In the genomic region with DNA sequence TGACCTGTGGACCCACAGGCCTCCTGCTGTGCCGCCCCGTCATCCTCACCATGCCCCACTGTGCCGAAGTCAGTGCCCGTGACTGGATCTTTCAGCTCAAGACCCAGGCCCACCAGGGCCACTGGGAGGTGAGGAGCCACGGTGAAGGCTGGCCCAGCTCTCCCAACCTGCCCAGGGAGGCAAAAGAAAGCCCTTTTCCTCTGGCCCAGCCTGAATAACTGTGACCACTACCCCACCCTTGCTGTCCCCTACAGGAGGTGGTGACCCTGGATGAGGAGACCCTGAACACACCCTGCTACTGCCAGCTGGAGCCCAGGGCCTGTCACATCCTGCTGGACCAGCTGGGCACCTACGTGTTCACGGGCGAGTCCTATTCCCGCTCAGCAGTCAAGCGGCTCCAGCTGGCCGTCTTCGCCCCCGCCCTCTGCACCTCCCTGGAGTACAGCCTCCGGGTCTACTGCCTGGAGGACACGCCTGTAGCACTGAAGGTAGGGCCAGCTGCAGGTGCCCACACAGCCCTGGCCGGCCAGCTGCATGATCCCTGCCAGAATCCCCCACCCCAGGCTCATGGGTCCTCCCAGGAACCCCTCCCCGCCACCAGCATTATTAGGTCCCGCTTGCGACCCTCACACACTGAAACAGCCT, we compare ENCODE assay signal across 22 cellular contexts. TPM values are rescaled to one million over a fixed set of nuclear protein-coding genes. Genes with fewer than 3 reads are reported as not detected.
DNase-seq lines count a peak whose midpoint lies in the region; ATAC-seq and TF ChIP-seq lines count a peak whose summit lies in the region.
"Had no signal": no experiment of that assay in that cellular context is flagged by ENCODE, and none has a peak within 500 bp of the region (broad histone marks: within the 10 kb centered on the region; RNA-seq: fewer than 3 reads in every experiment).

No MANE protein-coding gene starts in this region.

- no peak for ATAC-seq in right cardiac atrium
- no peak for ATAC-seq in heart right ventricle
- ATAC-seq in HG02884 (IDR thresholded peaks at IDR 0.05; ENCODE audit: unreplicated experiment), result no peak
- ATAC-seq: natural killer cell, WTC11 had no signal

- TF ChIP-seq CTCF in heart right ventricle (IDR thresholded peaks at IDR 0.05), result no peak
- TF ChIP-seq CTCF in nephron (IDR thresholded peaks at IDR 0.05; ENCODE audit: unreplicated experiment in 3 of 3), result no peak
- TF ChIP-seq CTCF in progenitor cell of endocrine pancreas (IDR thresholded peaks at IDR 0.05; ENCODE audit: unreplicated experiment), result no peak

- H3K27me3 Mint-ChIP-seq in nephron (ENCODE audit: low read depth) (peaks cover 3% of the 10 kb centered on the region), progenitor cell of endocrine pancreas (no peaks in the 10 kb centered on the region)
- H3K27me3 Mint-ChIP-seq: CD4-positive, alpha-beta T cell had no signal

- H3K4me3 ChIP-seq in right cardiac atrium (ENCODE audit: low read length), result no peak overlapping the region
- H3K4me3 ChIP-seq in heart right ventricle, result no peak overlapping the region
- no peak overlapping the region for H3K4me3 ChIP-seq in esophagus (ENCODE audit: low read depth in 1 of 2, low read length in 2 of 2)
- H3K4me3 ChIP-seq: SJSA1, smooth muscle cell had no signal

- no peak overlapping the region for H3K27ac ChIP-seq in right cardiac atrium (ENCODE audit: low read length)
- H3K27ac ChIP-seq in heart right ventricle, result no peak overlapping the region
- H3K27ac ChIP-seq in esophagus (ENCODE audit: low read depth in 2 of 2, low read length in 1 of 2), result peak overlapping the region; percentile 72 to 91
- H3K27ac ChIP-seq: SJSA1 had no signal

- 92% methylated on average over 19 of the region's 19 CpGs for WGBS in right cardiac atrium
- 96% methylated on average over 19 of the region's 19 CpGs for WGBS in heart right ventricle, 2 donors
- 66 to 80% methylated on average over 19 of the region's 19 CpGs for WGBS in esophagus, 2 donors

- H3K9me3 Mint-ChIP-seq in nephron, result no peaks in the 10 kb centered on the region
- H3K9me3 Mint-ChIP-seq in progenitor cell of endocrine pancreas (ENCODE audit: low read depth), result no peaks in the 10 kb centered on the region
- H3K9me3 Mint-ChIP-seq: activated CD4-positive, alpha-beta memory T cell treated with anti-CD3 and anti-CD28 coated beads for 36 hours; CD4-positive, alpha-beta T cell; HFFc6; immature natural killer cell; natural killer cell; WTC11 had no signal

- H3K4me3 Mint-ChIP-seq in nephron, result no peak overlapping the region
- H3K4me3 Mint-ChIP-seq in progenitor cell of endocrine pancreas (ENCODE audit: low read depth), result no peak overlapping the region
- H3K4me3 Mint-ChIP-seq: activated CD4-positive, alpha-beta memory T cell treated with anti-CD3 and anti-CD28 coated beads for 36 hours; HFFc6; immature natural killer cell; natural killer cell; WTC11 had no signal

- H3K27ac Mint-ChIP-seq in nephron (peak overlapping the region in 2 of 3 experiments; percentile 5 to 55), progenitor cell of endocrine pancreas (no peak overlapping the region)
- H3K27ac Mint-ChIP-seq: activated CD4-positive, alpha-beta memory T cell treated with anti-CD3 and anti-CD28 coated beads for 36 hours; CD4-positive, alpha-beta T cell; HFFc6; immature natural killer cell; natural killer cell; WTC11 had no signal

- H3K36me3 Mint-ChIP-seq in nephron (ENCODE audit: low read depth) (peaks cover 54% of the 10 kb centered on the region), progenitor cell of endocrine pancreas (ENCODE audit: insufficient read depth) (no peaks in the 10 kb centered on the region)
- H3K36me3 Mint-ChIP-seq: activated CD4-positive, alpha-beta memory T cell treated with anti-CD3 and anti-CD28 coated beads for 36 hours; immature natural killer cell; natural killer cell had no signal

- H3K9me3 ChIP-seq in right cardiac atrium (ENCODE audit: control insufficient read depth, low read length) (no peaks in the 10 kb centered on the region), heart right ventricle (no peaks in the 10 kb centered on the region), esophagus (ENCODE audit: control insufficient read depth in 2 of 2, insufficient read depth in 1 of 2, low read depth in 1 of 2, low read length in 1 of 2) (no peaks in the 10 kb centered on the region)
- H3K9me3 ChIP-seq: SJSA1 had no signal

- peak in 2 of 3 donors; percentile 33 to 66 for DNase-seq in right cardiac atrium
- no peak for DNase-seq in heart right ventricle
- no peak for DNase-seq in progenitor cell of endocrine pancreas (ENCODE audit: low spot score, unreplicated experiment)
- no peak for DNase-seq in midbrain (lab: John Stamatoyannopoulos, UW)
- DNase-seq in stimulated activated naive CD4-positive, alpha-beta T cell (lab: John Stamatoyannopoulos, UW), result no peak
- DNase-seq: activated CD4-positive, alpha-beta memory T cell treated with anti-CD3 and anti-CD28 coated beads for 36 hours; activated T-cell treated with anti-CD3 and anti-CD28 coated beads for 4 hours; amniotic stem cell; CD4-positive, alpha-beta T cell; central memory CD4-positive, alpha-beta T cell; HFFc6; immature natural killer cell; natural killer cell; NCI-H2029; stimulated activated CD4-positive, alpha-beta T cell treated with anti-CD3 and anti-CD28 coated beads, Interleukin-4, amount 100 ng/mL, for 1 hour; T-helper 2 cell had no signal

- intact Hi-C loops in right cardiac atrium (cut with DNase I), result no loop called here
- intact Hi-C loops in heart right ventricle (cut with DNase I), result no loop called here

- peaks cover 0 to 97% (median 59%) of the 10 kb centered on the region in 9 donors for H3K36me3 ChIP-seq in heart right ventricle
- peaks cover 0 to 38% of the 10 kb centered on the region in 2 donors for H3K36me3 ChIP-seq in esophagus (ENCODE audit: control insufficient read depth in 2 of 2, insufficient read depth in 2 of 2, low read length in 1 of 2)
- H3K36me3 ChIP-seq: SJSA1 had no signal

- no peaks in the 10 kb centered on the region for H3K27me3 ChIP-seq in right cardiac atrium (ENCODE audit: control insufficient read depth, insufficient read depth)
- no peaks in the 10 kb centered on the region for H3K27me3 ChIP-seq in heart right ventricle
- H3K27me3 ChIP-seq in esophagus (ENCODE audit: control insufficient read depth in 1 of 2, insufficient read depth in 2 of 2, low read length in 2 of 2), result no peaks in the 10 kb centered on the region
- H3K27me3 ChIP-seq: SJSA1 had no signal

- H3K4me1 Mint-ChIP-seq in nephron (no peaks in the 10 kb centered on the region), progenitor cell of endocrine pancreas (ENCODE audit: low read depth) (no peaks in the 10 kb centered on the region)
- H3K4me1 Mint-ChIP-seq: immature natural killer cell, natural killer cell, WTC11 had no signal

- H3K4me1 ChIP-seq in right cardiac atrium (ENCODE audit: control insufficient read depth, insufficient read depth, low read length), result no peaks in the 10 kb centered on the region
- peaks cover 0 to 15% (median 6%) of the 10 kb centered on the region in 9 donors for H3K4me1 ChIP-seq in heart right ventricle
- peaks cover 7 to 16% of the 10 kb centered on the region in 2 donors for H3K4me1 ChIP-seq in esophagus (ENCODE audit: control insufficient read depth in 2 of 2, insufficient read depth in 2 of 2, low read length in 1 of 2)
- H3K4me1 ChIP-seq: SJSA1 had no signal

RNA-seq across cellular contexts. Expression of gene SLC29A3, which starts 25.5 kb away (rescaled TPM):
- total RNA-seq in right cardiac atrium (1 to 10 TPM; 2.2 to 2.7 (median 2.4) TPM), heart right ventricle (1 to 10 TPM in 8 of 10 donors, under 1 TPM in 2; 0.89 to 3.5 (median 1.2) TPM), progenitor cell of endocrine pancreas (13.3 and 13.7 TPM in 2 replicates)
- polyA plus RNA-seq in right cardiac atrium (1.4 TPM), heart right ventricle (1 to 10 TPM; 1.2 to 1.6 TPM), esophagus (1 to 10 TPM; 1.3 to 1.9 TPM)

Comparison
In these comparisons a context has a peak if more than half of its experiments do, and no peak if none do; other contexts are left out.
1. DNase-seq: peak in right cardiac atrium (2 of 3); none in heart right ventricle (0 of 2), progenitor cell of endocrine pancreas (single experiment), midbrain (single experiment) and stimulated activated naive CD4-positive, alpha-beta T cell (0 of 6).
2. H3K27ac ChIP-seq: peak in esophagus (2 of 2); none in right cardiac atrium (single experiment) and heart right ventricle (0 of 10).